ENCODE assay signal across 31 cellular contexts in genomic region chr5:50463726-50464125, GRCh38.
"Had no signal": no experiment of that assay in that cellular context is flagged by ENCODE, and none has a peak within 500 bp of the region (broad histone marks: within the 10 kb centered on the region; RNA-seq: fewer than 3 reads in every experiment).

No MANE protein-coding gene starts in this region.

- H3K4me1 ChIP-seq: ascending aorta, breast epithelium, colonic mucosa had no signal

- H3K36me3 Mint-ChIP-seq: brain had no signal

- H3K4me1 Mint-ChIP-seq: brain, endodermal cell, WTC11 had no signal

- H3K27me3 Mint-ChIP-seq: activated CD4-positive, alpha-beta memory T cell treated with anti-CD3 and anti-CD28 coated beads, Interleukin-2, amount 10 ng/mL, durations not matched to agents 7 days and 5 days; activated CD4-positive, alpha-beta T cell treated with anti-CD3 and anti-CD28 coated beads, Interleukin-2, amount 10 ng/mL, durations not matched to agents 7 days and 5 days; activated naive CD4-positive, alpha-beta T cell treated with anti-CD3 and anti-CD28 coated beads, Interleukin-2, amount 10 ng/mL, durations not matched to agents 7 days and 5 days; activated naive CD8-positive, alpha-beta T cell treated with anti-CD3 and anti-CD28 coated beads, Interleukin-2, amount 10 ng/mL, durations not matched to agents 7 days and 5 days; activated T-cell treated with anti-CD3 and anti-CD28 coated beads, Interleukin-2, amount 50 U/mL, for 24 hours; dendritic cell treated with granulocyte-macrophage colony-stimulating factor and Interleukin-4, amounts not matched to agents 40 ng/mL and 50 ng/mL, for 4 days had no signal

- H3K27me3 ChIP-seq: ascending aorta, breast epithelium, cardiac muscle cell, colonic mucosa, dorsolateral prefrontal cortex had no signal

- H3K4me3 ChIP-seq: ascending aorta, breast epithelium, cardiac muscle cell, colonic mucosa, dorsolateral prefrontal cortex had no signal

- H3K27ac Mint-ChIP-seq: activated CD4-positive, alpha-beta memory T cell treated with anti-CD3 and anti-CD28 coated beads, Interleukin-2, amount 10 ng/mL, durations not matched to agents 7 days and 5 days; activated CD4-positive, alpha-beta T cell treated with anti-CD3 and anti-CD28 coated beads, Interleukin-2, amount 10 ng/mL, durations not matched to agents 7 days and 5 days; activated naive CD4-positive, alpha-beta T cell treated with anti-CD3 and anti-CD28 coated beads, Interleukin-2, amount 10 ng/mL, durations not matched to agents 7 days and 5 days; activated naive CD4-positive, alpha-beta T cell treated with anti-CD3 and anti-CD28 coated beads, Interleukin-2, amount 50 U/mL, for 72 hours; activated naive CD8-positive, alpha-beta T cell treated with anti-CD3 and anti-CD28 coated beads, Interleukin-2, amount 10 ng/mL, durations not matched to agents 7 days and 5 days; activated T-cell treated with anti-CD3 and anti-CD28 coated beads, Interleukin-2, amount 50 U/mL, for 24 hours; activated T-cell treated with anti-CD3 and anti-CD28 coated beads, Interleukin-2, amount 50 U/mL, for 72 hours; brain; dendritic cell treated with granulocyte-macrophage colony-stimulating factor and Interleukin-4, amounts not matched to agents 40 ng/mL and 50 ng/mL, for 4 days; endodermal cell; WTC11 had no signal

- H3K4me3 Mint-ChIP-seq: activated CD4-positive, alpha-beta memory T cell treated with anti-CD3 and anti-CD28 coated beads, Interleukin-2, amount 10 ng/mL, durations not matched to agents 7 days and 5 days; activated CD4-positive, alpha-beta T cell treated with anti-CD3 and anti-CD28 coated beads, Interleukin-2, amount 10 ng/mL, durations not matched to agents 7 days and 5 days; activated naive CD4-positive, alpha-beta T cell treated with anti-CD3 and anti-CD28 coated beads, Interleukin-2, amount 10 ng/mL, durations not matched to agents 7 days and 5 days; activated naive CD8-positive, alpha-beta T cell treated with anti-CD3 and anti-CD28 coated beads, Interleukin-2, amount 10 ng/mL, durations not matched to agents 7 days and 5 days; activated T-cell treated with anti-CD3 and anti-CD28 coated beads, Interleukin-2, amount 50 U/mL, for 24 hours; activated T-cell treated with anti-CD3 and anti-CD28 coated beads, Interleukin-2, amount 50 U/mL, for 72 hours; brain; dendritic cell treated with granulocyte-macrophage colony-stimulating factor and Interleukin-4, amounts not matched to agents 40 ng/mL and 50 ng/mL, for 4 days; endodermal cell; WTC11 had no signal

- DNase-seq: activated CD4-positive, alpha-beta memory T cell treated with anti-CD3 and anti-CD28 coated beads, Interleukin-2, amount 10 ng/mL, durations not matched to agents 7 days and 5 days; activated CD4-positive, alpha-beta T cell treated with anti-CD3 and anti-CD28 coated beads for 1 hour; activated CD4-positive, alpha-beta T cell treated with anti-CD3 and anti-CD28 coated beads for 4 hours; activated CD4-positive, alpha-beta T cell treated with anti-CD3 and anti-CD28 coated beads, Interleukin-2, amount 10 ng/mL, durations not matched to agents 7 days and 5 days; activated CD4-positive, alpha-beta T cell treated with anti-CD3 and anti-CD28 coated beads, Interleukin-2, amount 50 U/mL, for 4 hours; activated CD8-positive, alpha-beta memory T cell treated with anti-CD3 and anti-CD28 coated beads, Interleukin-2, amount 50 U/mL, for 48 hours; activated gamma-delta T cell; activated naive CD4-positive, alpha-beta T cell; activated naive CD4-positive, alpha-beta T cell treated with anti-CD3 and anti-CD28 coated beads, Interleukin-2, amount 10 ng/mL, durations not matched to agents 7 days and 5 days; activated naive CD8-positive, alpha-beta T cell treated with anti-CD3 and anti-CD28 coated beads, Interleukin-2, amount 10 ng/mL, durations not matched to agents 7 days and 5 days; activated T-cell treated with anti-CD3 and anti-CD28 coated beads for 4 hours; activated T-cell treated with anti-CD3 and anti-CD28 coated beads, Interleukin-2, amount 50 U/mL, for 24 hours; activated T-cell treated with anti-CD3 and anti-CD28 coated beads, Interleukin-2, amount 50 U/mL, for 72 hours; central memory CD4-positive, alpha-beta T cell; cerebellar nuclear complex; colonic mucosa; dorsolateral prefrontal cortex; effector memory CD4-positive, alpha-beta T cell; endodermal cell; foreskin fibroblast; head of caudate nucleus; T-helper 1 cell; T-helper 2 cell had no signal

- H3K36me3 ChIP-seq: ascending aorta, breast epithelium, cardiac muscle cell, colonic mucosa had no signal

- H3K27ac ChIP-seq: ascending aorta, breast epithelium, cardiac muscle cell, colonic mucosa, dorsolateral prefrontal cortex had no signal

- H3K9me3 ChIP-seq: ascending aorta, colonic mucosa had no signal

- ATAC-seq: activated naive CD4-positive, alpha-beta T cell treated with anti-CD3 and anti-CD28 coated beads, Interleukin-2, amount 50 U/mL, for 72 hours; activated T-cell treated with anti-CD3 and anti-CD28 coated beads, Interleukin-2, amount 50 U/mL, for 72 hours; esophagus mucosa; WTC11 had no signal
